18 cellular contexts compared by ENCODE assay signal in the genomic region with DNA sequence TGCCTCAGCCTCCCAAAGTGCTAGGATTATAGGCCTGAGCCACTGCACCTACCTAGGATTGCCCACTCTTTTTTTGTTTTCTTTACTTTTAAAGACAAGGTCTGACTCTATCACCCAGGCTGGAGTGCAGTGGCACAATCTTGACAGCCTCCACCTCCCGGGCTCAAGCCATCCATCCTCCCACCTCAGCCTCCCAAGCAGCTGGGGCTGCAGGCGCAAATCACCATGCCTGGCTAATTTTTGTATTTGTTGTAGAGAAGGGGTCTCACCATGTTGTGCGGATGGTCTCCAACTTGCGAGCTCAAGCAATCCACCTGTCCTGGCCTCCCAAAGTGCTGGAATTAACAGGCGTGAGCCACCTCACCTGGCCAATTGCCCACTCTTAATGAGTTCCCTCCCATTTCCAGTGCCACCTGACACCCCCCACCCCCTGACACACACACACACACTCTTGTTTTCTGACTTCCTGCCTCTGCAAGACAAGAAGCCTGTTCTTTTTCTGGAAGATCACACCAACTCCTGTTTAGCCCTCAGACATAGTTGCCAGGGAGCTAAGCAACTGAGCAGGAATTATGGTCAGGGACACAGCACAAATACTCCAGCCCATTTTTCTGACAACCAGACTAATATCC. TPM values are rescaled to one million over a fixed set of nuclear protein-coding genes. Genes with fewer than 3 reads are reported as not detected.
A peak's percentile ranks its signal among the peaks of the same experiment; 100 is the strongest.
DNase-seq lines count a peak whose midpoint lies in the region; ATAC-seq and TF ChIP-seq lines count a peak whose summit lies in the region.
"Had no signal": no experiment of that assay in that cellular context is flagged by ENCODE, and none has a peak within 500 bp of the region (broad histone marks: within the 10 kb centered on the region; RNA-seq: fewer than 3 reads in every experiment).

No MANE protein-coding gene starts in this region.

- ATAC-seq in activated CD4-positive, alpha-beta T cell treated with anti-CD3 and anti-CD28 coated beads for 36 hours, result no peak
- ATAC-seq in HCT116 (no peak), gastrocnemius medialis (no peak), upper lobe of left lung (ENCODE audit: low FRiP score in 2 of 2) (no peak), foreskin keratinocyte (no peak), HG02610 (IDR thresholded peaks at IDR 0.05; ENCODE audit: unreplicated experiment) (no peak)
- ATAC-seq: activated naive CD4-positive, alpha-beta T cell treated with anti-CD3 and anti-CD28 coated beads, Interleukin-2, amount 50 U/mL, for 72 hours had no signal

- H3K27ac ChIP-seq in HCT116 (ENCODE audit: low read depth, low read length) (no peak overlapping the region), epithelial cell of prostate (peak overlapping the region; percentile 78), gastrocnemius medialis (peak overlapping the region in 3 of 4 donors; percentile 10 to 97 (median 12)), upper lobe of left lung (peak overlapping the region in 1 of 4 donors; percentile 39), foreskin keratinocyte (no peak overlapping the region)

- WGBS in upper lobe of left lung, 2 donors, result 94 to 96% methylated on average over 5 of the region's 5 CpGs

- peaks cover 23% of the 10 kb centered on the region for H3K36me3 Mint-ChIP-seq in activated CD4-positive, alpha-beta T cell treated with anti-CD3 and anti-CD28 coated beads for 36 hours (ENCODE audit: low read depth)

- H3K9me3 ChIP-seq in HCT116 (ENCODE audit: control insufficient read depth in 1 of 2, insufficient read depth in 1 of 2, low read depth in 1 of 2, low read length in 2 of 2) (no peaks in the 10 kb centered on the region), gastrocnemius medialis (no peaks in the 10 kb centered on the region), upper lobe of left lung (no peaks in the 10 kb centered on the region)
- H3K9me3 ChIP-seq: Caco-2 had no signal

- intact Hi-C loops in activated CD4-positive, alpha-beta T cell treated with anti-CD3 and anti-CD28 coated beads for 36 hours (cut with DNase I, micrococcal nuclease), result loop anchor here in 1 of 2 experiments (5.0 kb wide), 2 partner anchors 327 to 348 kb away; no protein-coding TSS in a partner anchor
- intact Hi-C loops in HCT116 (cut with micrococcal nuclease) (no loop called here), gastrocnemius medialis (cut with DNase I; ENCODE audit: low total_unique reads) (loop anchor here (10.0 kb wide), 1 partner anchor 470 kb away; no protein-coding TSS in a partner anchor)

- TF ChIP-seq CTCF in HCT116 (IDR thresholded peaks at IDR 0.05 in 2 of 3, conservative IDR thresholded peaks at IDR 0.05 in 1 of 3; ENCODE audit: borderline replicate concordance in 1 of 3, insufficient read depth in 1 of 3, low read depth in 2 of 3, low read length in 2 of 3) (no peak), gastrocnemius medialis (IDR thresholded peaks at IDR 0.05 in 4 of 5, conservative IDR thresholded peaks at IDR 0.05 in 1 of 5) (no peak), upper lobe of left lung (IDR thresholded peaks at IDR 0.05) (no peak), foreskin keratinocyte (conservative IDR thresholded peaks at IDR 0.05) (no peak)

- peak overlapping the region; percentile 39 for H3K27ac Mint-ChIP-seq in activated CD4-positive, alpha-beta T cell treated with anti-CD3 and anti-CD28 coated beads for 36 hours

- in situ Hi-C loops in gastrocnemius medialis (cut with MboI; ENCODE audit: low sequenced_read_pairs in 4 of 4), result loop anchor here (25.0 kb wide), 2 partner anchors 357 to 382 kb away; a partner anchor contains a TSS

- peaks cover 20% of the 10 kb centered on the region; the same call in 1 of the 2 replicates for H3K79me2 ChIP-seq in HCT116 (ENCODE audit: insufficient read depth, low read length)

- CTCF ChIA-PET in activated CD4-positive, alpha-beta T cell treated with anti-CD3 and anti-CD28 coated beads for 36 hours (lab: Charles Lee), result interaction anchor here (1.1 kb wide), 1 partner anchor 11 kb away, joined by 3 read pairs; no protein-coding TSS in a partner anchor
- CTCF ChIA-PET in HCT116 (lab: Charles Lee), result interaction anchor here (0.8 to 1.8 kb wide), 2 partner anchors 10 to 200 kb away, joined by 3 to 7 read pairs; no protein-coding TSS in a partner anchor

- H3K36me3 ChIP-seq in HCT116 (ENCODE audit: control insufficient read depth in 1 of 2, insufficient read depth in 2 of 2, low read length in 2 of 2) (0 out of 4 replicates have a peak, but pooled peaks cover 0 to 3% of the 10 kb centered on the region in 2 experiments), gastrocnemius medialis (peaks cover 0 to 23% of the 10 kb centered on the region in 2 donors), upper lobe of left lung (peaks cover 2 to 25% (median 14%) of the 10 kb centered on the region in 4 donors)

- no peak overlapping the region for H3K9ac ChIP-seq in HCT116 (ENCODE audit: low read length)

- TF ChIP-seq POLR2A in HCT116 (IDR thresholded peaks at IDR 0.05; ENCODE audit: borderline replicate concordance, extremely low read depth, insufficient read depth, insufficient read length), result no peak
- no peak for TF ChIP-seq POLR2A in gastrocnemius medialis (IDR thresholded peaks at IDR 0.05)
- no peak for TF ChIP-seq POLR2A in upper lobe of left lung (IDR thresholded peaks at IDR 0.05)

- DNase-seq in activated CD4-positive, alpha-beta T cell treated with anti-CD3 and anti-CD28 coated beads for 36 hours, result no peak
- no peak for DNase-seq in activated CD4-positive, alpha-beta T cell treated with anti-CD3 and anti-CD28 coated beads for 48 hours
- no peak for DNase-seq in HCT116 (ENCODE audit: low read depth, low spot score)
- no peak for DNase-seq in epithelial cell of prostate (ENCODE audit: low read depth, low spot score)
- no peak for DNase-seq in gastrocnemius medialis
- no peak for DNase-seq in upper lobe of left lung
- DNase-seq in foreskin keratinocyte, result no peak
- DNase-seq: activated CD4-positive, CD25-positive, alpha-beta regulatory T cell treated with anti-CD3 and anti-CD28 coated beads, Interleukin-2, amount 50 U/mL, for 72 hours; Caco-2; hypothalamus; Kasumi-1; NCI-H2171 treated with DMSO at 0.1 percent for 48 hours; posterior cingulate gyrus; SHP77 treated with DMSO at 0.1 percent for 48 hours; small intestine; T-helper 9 cell had no signal

- TF ChIP-seq RAD21 in HCT116 (IDR thresholded peaks at IDR 0.05; ENCODE audit: low read depth), result no peak

- no peak for TF ChIP-seq EP300 in upper lobe of left lung (IDR thresholded peaks at IDR 0.05)

- H3K27me3 Mint-ChIP-seq in activated CD4-positive, alpha-beta T cell treated with anti-CD3 and anti-CD28 coated beads for 36 hours, result no peaks in the 10 kb centered on the region

- H3K4me1 Mint-ChIP-seq in activated CD4-positive, alpha-beta T cell treated with anti-CD3 and anti-CD28 coated beads for 36 hours, result peaks cover 32% of the 10 kb centered on the region

- no peak overlapping the region for H3K4me3 ChIP-seq in HCT116 (replicated peaks in 1 of 2; ENCODE audit: low read depth in 1 of 2, low read length in 2 of 2)
- no peak overlapping the region for H3K4me3 ChIP-seq in gastrocnemius medialis
- no peak overlapping the region for H3K4me3 ChIP-seq in upper lobe of left lung

- H3K27me3 ChIP-seq in HCT116 (ENCODE audit: insufficient read depth, low read length), result no peaks in the 10 kb centered on the region
- peaks cover 0 to 12% (median 11%) of the 10 kb centered on the region in 3 donors for H3K27me3 ChIP-seq in gastrocnemius medialis
- no peaks in the 10 kb centered on the region for H3K27me3 ChIP-seq in upper lobe of left lung
- H3K27me3 ChIP-seq in foreskin keratinocyte, result no peaks in the 10 kb centered on the region

- H3K4me2 ChIP-seq in HCT116 (ENCODE audit: low read length), result 0 out of 2 replicates have a peak overlapping the region, but pooled peaks have one; percentile 13

- POLR2A ChIA-PET in activated CD4-positive, alpha-beta T cell treated with anti-CD3 and anti-CD28 coated beads for 36 hours (lab: Charles Lee), result no interaction called here
- POLR2A ChIA-PET in HCT116 (lab: Charles Lee), result no interaction called here

- H4K20me1 ChIP-seq in HCT116 (ENCODE audit: insufficient read depth), result no peaks in the 10 kb centered on the region

- no peaks in the 10 kb centered on the region for H3K9me3 Mint-ChIP-seq in activated CD4-positive, alpha-beta T cell treated with anti-CD3 and anti-CD28 coated beads for 36 hours (ENCODE audit: low read depth)
- H3K9me3 Mint-ChIP-seq: activated naive CD4-positive, alpha-beta T cell treated with anti-CD3 and anti-CD28 coated beads, Interleukin-2, amount 50 U/mL, for 72 hours had no signal

- H3K4me1 ChIP-seq in HCT116 (ENCODE audit: control insufficient read depth in 1 of 2, insufficient read depth in 2 of 2, low read length in 2 of 2) (peaks cover 25 to 45% of the 10 kb centered on the region in 2 experiments), gastrocnemius medialis (peaks cover 33 to 34% of the 10 kb centered on the region in 2 donors), upper lobe of left lung (peaks cover 20 to 32% (median 29%) of the 10 kb centered on the region in 4 donors), foreskin keratinocyte (peaks cover 3% of the 10 kb centered on the region)

- no peaks in the 10 kb centered on the region for H3K9me2 ChIP-seq in HCT116 (ENCODE audit: insufficient read depth)

- RAD21 ChIA-PET in HCT116 (lab: Charles Lee; ENCODE audit: low non-redundant PET in 1 of 2, low total read pairs in 2 of 2, uncharacterized antibody in 2 of 2, unreplicated experiment in 2 of 2), result no interaction called here

- H3K4me3 Mint-ChIP-seq in activated CD4-positive, alpha-beta T cell treated with anti-CD3 and anti-CD28 coated beads for 36 hours, result no peak overlapping the region

- BruUV-seq in HCT116 (replicated peaks; lab: Mats Ljungman, UMichigan), result no TSS peak

- no peak overlapping the region for H2AFZ ChIP-seq in HCT116 (ENCODE audit: low read depth, low read length, poor library complexity, severe bottlenecking)

RNA-seq across cellular contexts. Expression of a gene that starts 2.6 kb away (rescaled TPM):
- 10 to 100 TPM; 31.4 to 38.6 TPM for total RNA-seq in activated CD4-positive, alpha-beta T cell treated with anti-CD3 and anti-CD28 coated beads for 36 hours
- total RNA-seq in HCT116 (2021; ENCODE audit: unreplicated experiment) (27.3 TPM), gastrocnemius medialis (10 to 100 TPM; 12.6 to 50.2 (median 34.4) TPM), upper lobe of left lung (10 to 100 TPM; 20.1 to 56.1 (median 33.5) TPM), foreskin keratinocyte (55.7 and 61.6 TPM in 2 replicates)
- 20.7 and 32.4 TPM in 2 replicates for polyA plus RNA-seq in HCT116 (2012)
- 71.6 and 74.4 TPM in 2 replicates for polyA plus RNA-seq in foreskin keratinocyte

RNA-seq across cellular contexts. Expression of a gene that starts 10.5 kb away (rescaled TPM):
- total RNA-seq in activated CD4-positive, alpha-beta T cell treated with anti-CD3 and anti-CD28 coated beads for 36 hours, result 10 to 100 TPM; 13.6 to 16.5 TPM
- total RNA-seq in HCT116 (2021; ENCODE audit: unreplicated experiment) (0.64 TPM), gastrocnemius medialis (1 to 10 TPM; 4.6 to 9.6 (median 6.9) TPM), upper lobe of left lung (10 to 100 TPM in 5 of 6 donors, 1 to 10 TPM in 1; 8.0 to 25.5 (median 19.1) TPM), foreskin keratinocyte (1.5 and 3.0 TPM in 2 replicates)
- 0.21 and 0.52 TPM in 2 replicates for polyA plus RNA-seq in HCT116 (2012)
- polyA plus RNA-seq in foreskin keratinocyte, result 0.99 and 2.4 TPM in 2 replicates

RNA-seq across cellular contexts. Expression of a gene that starts 14.4 kb away (rescaled TPM):
- total RNA-seq in activated CD4-positive, alpha-beta T cell treated with anti-CD3 and anti-CD28 coated beads for 36 hours, result 10 to 100 TPM; 29.1 to 37.0 TPM
- total RNA-seq in HCT116 (2021; ENCODE audit: unreplicated experiment), result 47.2 TPM
- polyA plus RNA-seq in HCT116 (2012), result 32.3 and 37.2 TPM in 2 replicates
- total RNA-seq in gastrocnemius medialis, result 10 to 100 TPM; 47.2 to 59.9 (median 57.7) TPM
- total RNA-seq in upper lobe of left lung, result 100 to 1,000 TPM in 1 of 6 donors, 10 to 100 TPM in 5; 28.8 to 129 (median 45.1) TPM
- total RNA-seq in foreskin keratinocyte, result 23.3 and 24.0 TPM in 2 replicates
- 21.6 and 22.7 TPM in 2 replicates for polyA plus RNA-seq in foreskin keratinocyte

RNA-seq across cellular contexts. Expression of a gene that starts 19.2 kb away (rescaled TPM):
- total RNA-seq in activated CD4-positive, alpha-beta T cell treated with anti-CD3 and anti-CD28 coated beads for 36 hours, result under 1 TPM; 0.11 to 0.18 TPM
- 3.7 TPM for total RNA-seq in HCT116 (2021; ENCODE audit: unreplicated experiment)
- polyA plus RNA-seq in HCT116 (2012), result 1.5 and 1.7 TPM in 2 replicates
- 1 to 10 TPM in 2 of 4 donors, under 1 TPM in 2; 0.31 to 1.7 (median 1.2) TPM for total RNA-seq in gastrocnemius medialis
- total RNA-seq in upper lobe of left lung, result 1 to 10 TPM; 5.1 to 7.3 (median 6.2) TPM
- 2.6 and 4.2 TPM in 2 replicates for total RNA-seq in foreskin keratinocyte
- 2.3 and 3.3 TPM in 2 replicates for polyA plus RNA-seq in foreskin keratinocyte

Comparison
In these comparisons a context has a peak if more than half of its experiments do, and no peak if none do; other contexts are left out.
1. H3K27ac ChIP-seq: peak in epithelial cell of prostate (single experiment) and gastrocnemius medialis (3 of 4); none in HCT116 (single experiment) and foreskin keratinocyte (single experiment).